In the genomic region with DNA sequence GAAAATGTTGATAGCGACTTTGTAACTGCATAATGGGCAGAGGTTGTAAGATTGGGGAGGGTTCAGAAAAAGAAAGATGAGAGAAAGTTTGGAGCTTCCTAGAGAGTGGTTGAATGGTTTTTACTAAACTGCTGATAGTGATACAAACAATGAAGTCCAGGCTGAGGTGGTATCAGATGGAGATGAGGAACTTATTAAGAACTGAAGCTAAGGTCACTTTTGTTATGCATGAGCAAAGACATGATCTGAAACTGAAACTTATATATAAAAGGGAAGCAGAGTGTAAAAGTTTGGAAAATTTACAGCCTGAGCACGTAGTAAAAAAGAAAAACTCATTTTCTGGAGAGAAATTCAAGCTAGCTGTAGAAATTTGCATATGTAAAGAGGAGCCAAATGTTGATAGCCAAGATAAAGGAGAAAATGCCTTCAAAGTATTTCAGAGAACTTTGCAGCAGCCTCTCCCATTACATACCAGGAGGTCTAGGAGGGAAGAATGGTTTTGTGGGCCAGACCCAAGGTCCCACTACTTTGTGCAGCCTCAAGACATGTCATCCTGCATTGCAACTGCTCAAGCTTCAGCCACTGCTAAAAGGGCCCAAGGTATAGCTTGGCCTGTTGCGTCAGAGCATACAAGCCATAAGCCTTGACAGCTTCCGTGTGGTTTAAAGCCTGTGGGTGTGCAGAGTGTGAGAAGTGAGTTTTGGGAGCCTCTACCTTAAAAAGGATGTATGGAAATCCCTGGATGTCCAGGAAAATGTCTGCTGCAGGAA, we compare ENCODE assay signal across 2 cellular contexts.
TF ChIP-seq lines count a peak whose summit lies in the region.

No MANE protein-coding gene starts in this region.

TF ChIP-seq in GM23338, 12 proteins besides CTCF, POLR2A, EP300 and RAD21 (continued from another document):
- TF ChIP-seq REST (IDR thresholded peaks at IDR 0.05; ENCODE audit: unreplicated experiment) (no peak), CREB1 (CRISPR knock-in tag; IDR thresholded peaks at IDR 0.05; ENCODE audit: low read depth) (no peak), ZNF331 (CRISPR knock-in tag; IDR thresholded peaks at IDR 0.05; ENCODE audit: low read depth) (no peak), ETS1 (IDR thresholded peaks at IDR 0.05) (no peak), ZNF462 (CRISPR knock-in tag; IDR thresholded peaks at IDR 0.05) (no peak), EZH2 (IDR thresholded peaks at IDR 0.05; ENCODE audit: low read depth, unreplicated experiment) (no peak)
TF ChIP-seq in GM23338: peak in this region for 0.

TF ChIP-seq in GM12878, 131 proteins besides CTCF, POLR2A, EP300 and RAD21:
- TF ChIP-seq, protein P1, sequence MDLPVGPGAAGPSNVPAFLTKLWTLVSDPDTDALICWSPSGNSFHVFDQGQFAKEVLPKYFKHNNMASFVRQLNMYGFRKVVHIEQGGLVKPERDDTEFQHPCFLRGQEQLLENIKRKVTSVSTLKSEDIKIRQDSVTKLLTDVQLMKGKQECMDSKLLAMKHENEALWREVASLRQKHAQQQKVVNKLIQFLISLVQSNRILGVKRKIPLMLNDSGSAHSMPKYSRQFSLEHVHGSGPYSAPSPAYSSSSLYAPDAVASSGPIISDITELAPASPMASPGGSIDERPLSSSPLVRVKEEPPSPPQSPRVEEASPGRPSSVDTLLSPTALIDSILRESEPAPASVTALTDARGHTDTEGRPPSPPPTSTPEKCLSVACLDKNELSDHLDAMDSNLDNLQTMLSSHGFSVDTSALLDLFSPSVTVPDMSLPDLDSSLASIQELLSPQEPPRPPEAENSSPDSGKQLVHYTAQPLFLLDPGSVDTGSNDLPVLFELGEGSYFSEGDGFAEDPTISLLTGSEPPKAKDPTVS (IDR thresholded peaks at IDR 0.05; ENCODE audit: low read depth, low read length) = no peak
- TF ChIP-seq NR2F1 (conservative IDR thresholded peaks at IDR 0.05) (no peak), E2F8 (IDR thresholded peaks at IDR 0.05; ENCODE audit: low read depth, partially characterized antibody) (no peak), NBN (IDR thresholded peaks at IDR 0.05) (no peak), IKZF1 (conservative IDR thresholded peaks at IDR 0.05) (no peak; the same call in 1 of the 2 replicates), NR2C2 (IDR thresholded peaks at IDR 0.05; ENCODE audit: borderline replicate concordance, control insufficient read depth, insufficient read length, low read depth) (no peak), FOS (IDR thresholded peaks at IDR 0.05; ENCODE audit: borderline replicate concordance, extremely low read depth, insufficient read length) (no peak), MTA3 (IDR thresholded peaks at IDR 0.05; ENCODE audit: borderline replicate concordance, low read length) (no peak), CHD2 (IDR thresholded peaks at IDR 0.05; ENCODE audit: borderline replicate concordance, low read depth, low read length) (no peak), RBBP5 (conservative IDR thresholded peaks at IDR 0.05) (no peak)
- TF ChIP-seq, protein P2, sequence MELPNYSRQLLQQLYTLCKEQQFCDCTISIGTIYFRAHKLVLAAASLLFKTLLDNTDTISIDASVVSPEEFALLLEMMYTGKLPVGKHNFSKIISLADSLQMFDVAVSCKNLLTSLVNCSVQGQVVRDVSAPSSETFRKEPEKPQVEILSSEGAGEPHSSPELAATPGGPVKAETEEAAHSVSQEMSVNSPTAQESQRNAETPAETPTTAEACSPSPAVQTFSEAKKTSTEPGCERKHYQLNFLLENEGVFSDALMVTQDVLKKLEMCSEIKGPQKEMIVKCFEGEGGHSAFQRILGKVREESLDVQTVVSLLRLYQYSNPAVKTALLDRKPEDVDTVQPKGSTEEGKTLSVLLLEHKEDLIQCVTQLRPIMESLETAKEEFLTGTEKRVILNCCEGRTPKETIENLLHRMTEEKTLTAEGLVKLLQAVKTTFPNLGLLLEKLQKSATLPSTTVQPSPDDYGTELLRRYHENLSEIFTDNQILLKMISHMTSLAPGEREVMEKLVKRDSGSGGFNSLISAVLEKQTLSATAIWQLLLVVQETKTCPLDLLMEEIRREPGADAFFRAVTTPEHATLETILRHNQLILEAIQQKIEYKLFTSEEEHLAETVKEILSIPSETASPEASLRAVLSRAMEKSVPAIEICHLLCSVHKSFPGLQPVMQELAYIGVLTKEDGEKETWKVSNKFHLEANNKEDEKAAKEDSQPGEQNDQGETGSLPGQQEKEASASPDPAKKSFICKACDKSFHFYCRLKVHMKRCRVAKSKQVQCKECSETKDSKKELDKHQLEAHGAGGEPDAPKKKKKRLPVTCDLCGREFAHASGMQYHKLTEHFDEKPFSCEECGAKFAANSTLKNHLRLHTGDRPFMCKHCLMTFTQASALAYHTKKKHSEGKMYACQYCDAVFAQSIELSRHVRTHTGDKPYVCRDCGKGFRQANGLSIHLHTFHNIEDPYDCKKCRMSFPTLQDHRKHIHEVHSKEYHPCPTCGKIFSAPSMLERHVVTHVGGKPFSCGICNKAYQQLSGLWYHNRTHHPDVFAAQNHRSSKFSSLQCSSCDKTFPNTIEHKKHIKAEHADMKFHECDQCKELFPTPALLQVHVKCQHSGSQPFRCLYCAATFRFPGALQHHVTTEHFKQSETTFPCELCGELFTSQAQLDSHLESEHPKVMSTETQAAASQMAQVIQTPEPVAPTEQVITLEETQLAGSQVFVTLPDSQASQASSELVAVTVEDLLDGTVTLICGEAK (IDR thresholded peaks at IDR 0.05; ENCODE audit: borderline replicate concordance) = no peak
